Comparison of ENCODE assay signal across 8 cellular contexts in the genomic region with DNA sequence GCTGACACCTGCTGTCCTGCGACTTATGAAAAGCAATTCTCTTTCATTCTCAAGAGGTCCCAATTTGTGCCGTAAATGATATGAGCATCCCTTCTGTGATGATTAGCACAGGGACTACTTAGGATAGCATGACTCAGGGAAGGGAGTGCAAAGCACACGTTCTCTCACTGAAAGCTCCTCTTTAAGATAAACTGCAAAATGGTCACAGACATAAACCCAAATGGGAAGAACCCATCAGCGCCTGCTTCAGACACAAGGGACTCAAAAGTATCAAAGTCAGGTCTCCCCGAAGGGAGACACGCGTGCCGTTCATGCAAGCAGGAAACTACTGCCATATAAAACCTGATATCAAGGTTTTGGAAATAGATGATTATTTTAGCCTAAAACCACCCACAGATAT. TPM values are rescaled to one million over a fixed set of nuclear protein-coding genes. Genes with fewer than 3 reads are reported as not detected.
"Had no signal": no experiment of that assay in that cellular context is flagged by ENCODE, and none has a peak within 500 bp of the region (broad histone marks: within the 10 kb centered on the region; RNA-seq: fewer than 3 reads in every experiment).

No MANE protein-coding gene starts in this region.

- H3K27ac Mint-ChIP-seq: IgD-negative memory B cell had no signal

- H3K27ac ChIP-seq: HL-60 had no signal

- ATAC-seq: HepG2, K562 had no signal

- H3K4me3 ChIP-seq: K562 had no signal

- DNase-seq: IMR-90, KBM-7 had no signal

- H3K4me3 Mint-ChIP-seq: IgD-negative memory B cell had no signal

- H3K36me3 Mint-ChIP-seq: IgD-negative memory B cell had no signal

RNA-seq across cellular contexts. Expression of a gene that starts 33.9 kb away (rescaled TPM):
- total RNA-seq: HepG2, HT-29, HT1080, IMR-90, K562 had no signal
- polyA plus RNA-seq: HepG2, IgD-negative memory B cell, IMR-90, K562 had no signal
